ENCODE assay signal across 26 cellular contexts in the genomic region with DNA sequence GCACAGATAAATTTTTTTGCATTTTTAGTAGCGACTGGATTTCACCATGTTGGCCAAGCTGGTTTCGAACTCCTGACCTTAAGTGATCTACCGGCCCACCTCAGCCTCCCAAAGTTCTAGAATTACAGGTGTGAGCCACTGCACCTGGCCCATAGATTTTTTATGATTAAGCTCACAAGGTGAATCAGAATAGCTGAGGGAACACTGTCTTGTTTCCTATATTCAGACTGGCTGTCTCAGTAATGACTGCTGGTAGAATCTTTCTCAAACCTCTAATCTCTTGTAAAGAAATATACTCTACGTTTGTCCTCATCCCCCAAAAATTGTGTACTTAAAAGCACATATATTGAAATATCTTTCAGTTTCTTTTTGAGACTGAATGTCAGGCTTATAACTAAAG.
"Had no signal": no experiment of that assay in that cellular context is flagged by ENCODE, and none has a peak within 500 bp of the region (broad histone marks: within the 10 kb centered on the region; RNA-seq: fewer than 3 reads in every experiment).

No MANE protein-coding gene starts in this region.

- H3K36me3 ChIP-seq: left ventricle myocardium inferior, ovary, right atrium auricular region, right lobe of liver, stomach, thyroid gland, transverse colon, upper lobe of left lung, vagina had no signal

- ATAC-seq: left colon; naive thymus-derived CD4-positive, alpha-beta T cell; natural killer cell treated with Interleukin-12 subunit alpha and Interleukin-12 subunit beta and Interleukin-15 and Interleukin-18, amount 100 ng/mL, for 72 hours; stimulated activated naive B cell treated with anti-CD40 and anti-IgM and Interleukin-4, amounts not matched to agents 10 μg/mL and 1 μg/mL and 100 μg/mL, for 72 hours; stimulated activated naive CD8-positive, alpha-beta T cell treated with anti-CD3 and anti-CD28 coated beads, Interleukin-15, Interleukin-2, amounts not matched to agents 100 U/mL and 50 U/mL, for 24 hours had no signal

- H3K27ac ChIP-seq: left ventricle myocardium inferior, ovary, right atrium auricular region, right lobe of liver, stomach, testis, thyroid gland, transverse colon, upper lobe of left lung, vagina had no signal

- H3K4me1 ChIP-seq: left ventricle myocardium inferior, right atrium auricular region, right lobe of liver, stomach, testis, thyroid gland, transverse colon, upper lobe of left lung, vagina had no signal

- H3K27me3 ChIP-seq: ovary, right atrium auricular region, right lobe of liver, stomach, testis, thyroid gland, transverse colon, upper lobe of left lung, vagina had no signal

- DNase-seq: hippocampal formation; kidney; left colon; left ventricle myocardium inferior; midbrain; mucosa of descending colon; naive thymus-derived CD4-positive, alpha-beta T cell; right lobe of liver; stimulated activated CD4-positive, alpha-beta T cell treated with anti-CD3 and anti-CD28 coated beads, Interleukin-12 subunit alpha, Interleukin-12 subunit beta, amount 100 ng/mL, for 4 hours; stimulated activated CD4-positive, alpha-beta T cell treated with anti-CD3 and anti-CD28 coated beads, Interleukin-15, amount 100 ng/mL, for 24 hours; stimulated activated CD4-positive, alpha-beta T cell treated with anti-CD3 and anti-CD28 coated beads, Interleukin-2, amount 100 ng/mL, for 24 hours; stimulated activated CD4-positive, alpha-beta T cell treated with anti-CD3 and anti-CD28 coated beads, Interleukin-4, amount 100 ng/mL, for 1 hour; stimulated activated naive B cell treated with anti-CD40 and anti-IgM and Interleukin-4, amounts not matched to agents 10 μg/mL and 1 μg/mL and 100 μg/mL, for 72 hours; stimulated activated naive CD8-positive, alpha-beta T cell treated with anti-CD3 and anti-CD28 coated beads, Interleukin-15, Interleukin-2, amounts not matched to agents 100 U/mL and 50 U/mL, for 24 hours; testis; transverse colon; upper lobe of left lung had no signal

- H3K4me3 Mint-ChIP-seq: memory B cell; naive thymus-derived CD4-positive, alpha-beta T cell; natural killer cell treated with Interleukin-12 subunit alpha and Interleukin-12 subunit beta and Interleukin-15 and Interleukin-18, amount 100 ng/mL, for 72 hours; stimulated activated naive B cell treated with anti-CD40 and anti-IgM and Interleukin-4, amounts not matched to agents 10 μg/mL and 1 μg/mL and 100 μg/mL, for 72 hours had no signal

- H3K27me3 Mint-ChIP-seq: memory B cell; natural killer cell treated with Interleukin-12 subunit alpha and Interleukin-12 subunit beta and Interleukin-15 and Interleukin-18, amount 100 ng/mL, for 72 hours; progenitor cell of endocrine pancreas; stimulated activated naive B cell treated with anti-CD40 and anti-IgM and Interleukin-4, amounts not matched to agents 10 μg/mL and 1 μg/mL and 100 μg/mL, for 72 hours had no signal

- H3K36me3 Mint-ChIP-seq: memory B cell; naive thymus-derived CD4-positive, alpha-beta T cell; natural killer cell treated with Interleukin-12 subunit alpha and Interleukin-12 subunit beta and Interleukin-15 and Interleukin-18, amount 100 ng/mL, for 72 hours; stimulated activated naive B cell treated with anti-CD40 and anti-IgM and Interleukin-4, amounts not matched to agents 10 μg/mL and 1 μg/mL and 100 μg/mL, for 72 hours had no signal

- H3K9me3 ChIP-seq: left ventricle myocardium inferior, mucosa of descending colon, ovary, right atrium auricular region, right lobe of liver, stomach, testis, thyroid gland, transverse colon, upper lobe of left lung, vagina had no signal

- H3K4me1 Mint-ChIP-seq: memory B cell; naive thymus-derived CD4-positive, alpha-beta T cell; stimulated activated naive B cell treated with anti-CD40 and anti-IgM and Interleukin-4, amounts not matched to agents 10 μg/mL and 1 μg/mL and 100 μg/mL, for 72 hours had no signal

- H3K27ac Mint-ChIP-seq: memory B cell; naive thymus-derived CD4-positive, alpha-beta T cell; natural killer cell treated with Interleukin-12 subunit alpha and Interleukin-12 subunit beta and Interleukin-15 and Interleukin-18, amount 100 ng/mL, for 72 hours; progenitor cell of endocrine pancreas; stimulated activated naive B cell treated with anti-CD40 and anti-IgM and Interleukin-4, amounts not matched to agents 10 μg/mL and 1 μg/mL and 100 μg/mL, for 72 hours had no signal

- H3K4me3 ChIP-seq: left ventricle myocardium inferior, lung, mucosa of descending colon, ovary, right atrium auricular region, right lobe of liver, stomach, testis, thyroid gland, transverse colon, upper lobe of left lung, vagina had no signal

- FAIRE-seq: kidney had no signal
